Comparison of ENCODE assay signal across 16 cellular contexts in the genomic region with DNA sequence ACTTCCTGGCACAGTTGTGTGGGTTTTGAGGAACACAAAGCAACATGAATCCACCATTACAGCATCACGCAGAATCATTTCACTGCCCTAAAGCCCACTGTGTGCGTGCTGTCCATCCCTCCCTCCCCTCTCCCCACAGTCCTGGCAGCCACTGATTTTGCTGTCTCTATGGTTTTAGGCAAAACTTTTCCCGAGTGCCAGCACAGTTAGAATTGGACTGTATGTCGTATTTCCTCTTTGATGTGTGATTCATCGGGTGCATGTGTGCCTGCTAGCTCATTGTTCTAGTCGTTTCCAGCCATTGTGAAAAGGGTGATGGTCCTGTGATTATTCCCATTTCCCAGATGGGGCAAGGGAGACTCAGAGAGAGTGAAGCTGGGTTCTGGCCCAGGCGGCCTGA.
"Had no signal": no experiment of that assay in that cellular context is flagged by ENCODE, and none has a peak within 500 bp of the region (broad histone marks: within the 10 kb centered on the region; RNA-seq: fewer than 3 reads in every experiment).

No MANE protein-coding gene starts in this region.

- H3K27ac ChIP-seq: ascending aorta, neural progenitor cell, ovary, right lobe of liver, suprapubic skin, transverse colon, uterus had no signal

- H2AFZ ChIP-seq: neural progenitor cell had no signal

- H3K27me3 ChIP-seq: ascending aorta, neural progenitor cell, ovary, right lobe of liver, suprapubic skin, transverse colon, uterus had no signal

- H3K9ac ChIP-seq: neural progenitor cell had no signal

- DNase-seq: activated CD4-positive, alpha-beta memory T cell treated with anti-CD3 and anti-CD28 coated beads for 36 hours; activated naive CD4-positive, alpha-beta T cell treated with anti-CD3 and anti-CD28 coated beads, Interleukin-2, amount 10 ng/mL, durations not matched to agents 7 days and 5 days; activated T-cell treated with anti-CD3 and anti-CD28 coated beads, Interleukin-2, amount 50 U/mL, for 4 hours; left ventricle myocardium superior; naive thymus-derived CD4-positive, alpha-beta T cell; right lobe of liver; small intestine; stimulated activated CD4-positive, alpha-beta T cell treated with anti-CD3 and anti-CD28 coated beads, Interleukin-15, amount 100 ng/mL, for 24 hours; stimulated activated CD4-positive, alpha-beta T cell treated with anti-CD3 and anti-CD28 coated beads, Interleukin-4, amount 100 ng/mL, for 1 hour; stimulated activated naive CD8-positive, alpha-beta T cell treated with anti-CD3 and anti-CD28 coated beads, Interleukin-15, amount 100 ng/mL, for 72 hours; transverse colon; uterus had no signal

- H3K4me1 ChIP-seq: ascending aorta, neural progenitor cell, suprapubic skin, uterus had no signal

- H3K4me3 ChIP-seq: ascending aorta, neural progenitor cell, ovary, right lobe of liver, suprapubic skin, transverse colon, uterus had no signal

- ATAC-seq: activated T-cell treated with anti-CD3 and anti-CD28 coated beads, Interleukin-2, amount 50 U/mL, for 4 hours; left ventricle myocardium superior; naive thymus-derived CD4-positive, alpha-beta T cell; right lobe of liver; stimulated activated naive CD8-positive, alpha-beta T cell treated with anti-CD3 and anti-CD28 coated beads, Interleukin-15, amount 100 ng/mL, for 72 hours had no signal

- H3K4me2 ChIP-seq: neural progenitor cell had no signal

- H3K36me3 ChIP-seq: neural progenitor cell, ovary, uterus had no signal

- H3K9me3 ChIP-seq: ascending aorta, ovary, right lobe of liver, suprapubic skin, transverse colon, uterus had no signal
